Comparison of ENCODE assay signal across 11 cellular contexts in the genomic region with DNA sequence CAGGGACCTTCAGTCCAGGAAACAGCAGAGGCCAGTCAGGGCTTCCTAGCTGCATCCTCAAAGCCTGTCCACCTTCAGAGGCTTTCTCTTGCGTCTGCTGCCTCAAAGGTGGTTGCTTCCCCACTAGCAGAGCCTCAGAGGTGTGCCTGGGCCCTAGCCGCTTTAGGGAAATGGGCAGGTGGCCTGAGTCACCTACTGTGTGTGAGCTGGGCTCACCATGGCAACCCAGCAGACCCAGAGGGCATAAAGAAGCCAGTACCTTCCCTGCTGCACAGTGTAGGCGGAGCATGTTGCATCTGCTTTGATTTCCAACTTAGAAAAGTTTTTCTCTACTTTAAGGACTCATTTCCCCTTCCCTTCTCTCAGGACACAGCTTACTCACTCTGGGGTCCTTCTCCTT. TPM values are rescaled to one million over a fixed set of nuclear protein-coding genes. Genes with fewer than 3 reads are reported as not detected.
DNase-seq lines count a peak whose midpoint lies in the region; ATAC-seq, FAIRE-seq and TF ChIP-seq lines count a peak whose summit lies in the region.
"Had no signal": no experiment of that assay in that cellular context is flagged by ENCODE, and none has a peak within 500 bp of the region (broad histone marks: within the 10 kb centered on the region; RNA-seq: fewer than 3 reads in every experiment).

No MANE protein-coding gene starts in this region.

- peaks cover 49% of the 10 kb centered on the region for H3K4me1 Mint-ChIP-seq in activated CD8-positive, alpha-beta T cell treated with anti-CD3 and anti-CD28 coated beads for 36 hours (ENCODE audit: low read depth)

- peaks cover 8% of the 10 kb centered on the region for H3K36me3 Mint-ChIP-seq in activated CD8-positive, alpha-beta T cell treated with anti-CD3 and anti-CD28 coated beads for 36 hours (ENCODE audit: low read depth)

- H3K4me3 Mint-ChIP-seq in activated CD8-positive, alpha-beta T cell treated with anti-CD3 and anti-CD28 coated beads for 36 hours = no peak overlapping the region

- CTCF ChIA-PET in activated CD8-positive, alpha-beta T cell treated with anti-CD3 and anti-CD28 coated beads for 36 hours (lab: Charles Lee) = interaction anchor here (1.2 to 9.6 kb wide), 5 partner anchors 11 to 155 kb away, joined by 3 to 85 read pairs (median 7); partner anchors contain the start of gene SLC9A1
- CTCF ChIA-PET in HEK293T (lab: Yijun Ruan, JAX) = no interaction called here

- H3K4me1 ChIP-seq in right lobe of liver = no peaks in the 10 kb centered on the region

- no peak overlapping the region for H3K27ac ChIP-seq in right lobe of liver

- POLR2A ChIA-PET in activated CD8-positive, alpha-beta T cell treated with anti-CD3 and anti-CD28 coated beads for 36 hours (lab: Charles Lee) = interaction anchor here (0.8 to 14.2 kb wide), 2 partner anchors 9 to 25 kb away, joined by 3 to 172 read pairs; partner anchors contain the start of gene SLC9A1
- POLR2A ChIA-PET in HEK293T (lab: Yijun Ruan, JAX) = interaction anchor here (3.4 kb wide), 1 partner anchor 12 kb away, joined by 28 read pairs; the partner anchor contains the start of gene SLC9A1

- ATAC-seq in activated CD8-positive, alpha-beta T cell treated with anti-CD3 and anti-CD28 coated beads for 36 hours = peak; percentile 82
- no peak for ATAC-seq in right lobe of liver

- no peaks in the 10 kb centered on the region for H3K9me3 ChIP-seq in right lobe of liver
- H3K9me3 ChIP-seq: thoracic aorta had no signal

- no peaks in the 10 kb centered on the region for H3K27me3 Mint-ChIP-seq in activated CD8-positive, alpha-beta T cell treated with anti-CD3 and anti-CD28 coated beads for 36 hours

- no peak overlapping the region for H3K4me3 ChIP-seq in right lobe of liver
- H3K4me3 ChIP-seq: thoracic aorta had no signal

- DNase-seq in stimulated activated CD4-positive, alpha-beta T cell treated with anti-CD3 and anti-CD28 coated beads, Interleukin-1b, Interleukin-23, amount 100 ng/mL, for 48 hours = peak; percentile 44
- no peak for DNase-seq in stimulated activated CD4-positive, alpha-beta T cell treated with anti-CD3 and anti-CD28 coated beads, Interleukin-12 subunit alpha, Interleukin-12 subunit beta, amount 100 ng/mL, for 4 hours
- peak; percentile 69 for DNase-seq in activated CD8-positive, alpha-beta T cell treated with anti-CD3 and anti-CD28 coated beads for 36 hours
- DNase-seq in iPS-NIHi7 (ENCODE audit: extremely low spot score) (peak; percentile 52), HEK293T (ENCODE audit: extremely low spot score) (no peak), GM19239 (ENCODE audit: insufficient read length, low spot score) (no peak), right lobe of liver (no peak), inferior parietal cortex (ENCODE audit: extremely low spot score) (no peak)
- DNase-seq: DND-41, NCI-H524 had no signal

- no peaks in the 10 kb centered on the region for H3K9me3 Mint-ChIP-seq in activated CD8-positive, alpha-beta T cell treated with anti-CD3 and anti-CD28 coated beads for 36 hours

- H3K27me3 ChIP-seq in right lobe of liver = no peaks in the 10 kb centered on the region

- intact Hi-C loops in activated CD8-positive, alpha-beta T cell treated with anti-CD3 and anti-CD28 coated beads for 36 hours (cut with micrococcal nuclease) = no loop called here
- intact Hi-C loops in right lobe of liver (cut with DNase I) = no loop called here

- FAIRE-seq in GM19239 (lab: Jason Lieb, UNC) = no peak

- no peak for TF ChIP-seq CTCF in activated CD8-positive, alpha-beta T cell treated with anti-CD3 and anti-CD28 coated beads for 36 hours (IDR thresholded peaks at IDR 0.05)
- TF ChIP-seq CTCF in right lobe of liver (IDR thresholded peaks at IDR 0.05) = no peak

- no peaks in the 10 kb centered on the region for H3K36me3 ChIP-seq in right lobe of liver

- no peak for TF ChIP-seq POLR2A in right lobe of liver (IDR thresholded peaks at IDR 0.05)

- 100% methylated on average over 1 of the region's 3 CpGs for WGBS in right lobe of liver (ENCODE audit: insufficient coverage, low coverage, low lambda C conversion rate, missing lambda C conversion rate)

- peak overlapping the region; percentile 79 for H3K27ac Mint-ChIP-seq in activated CD8-positive, alpha-beta T cell treated with anti-CD3 and anti-CD28 coated beads for 36 hours

TF ChIP-seq in HEK293T, 16 proteins besides CTCF, POLR2A, EP300 and RAD21:
- no peak for TF ChIP-seq TARDBP (IDR thresholded peaks at IDR 0.05)
- no peak for TF ChIP-seq SUZ12 (IDR thresholded peaks at IDR 0.05)
- TF ChIP-seq SP1 (IDR thresholded peaks at IDR 0.05) = no peak

RNA-seq across cellular contexts. Expression of gene SLC9A1, which starts 12.5 kb away (rescaled TPM):
- 10 to 100 TPM; 14.8 to 15.3 TPM for total RNA-seq in activated CD8-positive, alpha-beta T cell treated with anti-CD3 and anti-CD28 coated beads for 36 hours
- 1 to 10 TPM; 1.7 to 4.3 (median 3.0) TPM for total RNA-seq in right lobe of liver

Comparison
In these comparisons a context has a peak if more than half of its experiments do, and no peak if none do; other contexts are left out.
1. DNase-seq: peak in stimulated activated CD4-positive, alpha-beta T cell treated with anti-CD3 and anti-CD28 coated beads, Interleukin-1b, Interleukin-23, amount 100 ng/mL, for 48 hours (single experiment), activated CD8-positive, alpha-beta T cell treated with anti-CD3 and anti-CD28 coated beads for 36 hours (single experiment) and iPS-NIHi7 (single experiment); none in stimulated activated CD4-positive, alpha-beta T cell treated with anti-CD3 and anti-CD28 coated beads, Interleukin-12 subunit alpha, Interleukin-12 subunit beta, amount 100 ng/mL, for 4 hours (single experiment), HEK293T (single experiment), GM19239 (single experiment), right lobe of liver (0 of 3) and inferior parietal cortex (single experiment).